Comparison of ENCODE assay signal across 8 cellular contexts in genomic region chr2:230219419-230220331, GRCh38. TPM values are rescaled to one million over a fixed set of nuclear protein-coding genes. Genes with fewer than 3 reads are reported as not detected.
DNase-seq lines count a peak whose midpoint lies in the region; ATAC-seq and TF ChIP-seq lines count a peak whose summit lies in the region.

Gene SP110 (minus strand): TSS chr2:230219984. CDS start chr2:230216927, 3,057 bp downstream.

- peak; percentile 91 for DNase-seq in NOMO-1 treated with DMSO at 0.1 percent for 48 hours (lab: John Stamatoyannopoulos, UW; ENCODE audit: unreplicated experiment)
- DNase-seq in activated CD8-positive, alpha-beta memory T cell treated with anti-CD3 and anti-CD28 coated beads, Interleukin-2, amount 50 U/mL, for 24 hours (ENCODE audit: extremely low read depth) = peak; percentile 60
- peak; percentile 67 for DNase-seq in epidermal melanocyte (ENCODE audit: insufficient read length, low spot score)
- DNase-seq in stimulated activated CD8-positive, alpha-beta memory T cell treated with anti-CD3 and anti-CD28 coated beads, Interleukin-4, amount 100 ng/mL, for 1 hour (ENCODE audit: low read depth in 2 of 2, low spot score in 1 of 2) = peak; percentile 44 to 66

- H3K27me3 ChIP-seq in mononuclear cell (ENCODE audit: insufficient read depth, low read length) = no peaks in the 10 kb centered on the region

- peak within 1 kb of the TSS; percentile 75 for H3K27ac ChIP-seq in 22Rv1

- H3K4me1 ChIP-seq in mononuclear cell (ENCODE audit: insufficient read depth, low read length) = peaks cover 68% of the 10 kb centered on the region

- peak within 1 kb of the TSS; percentile 99 for H3K4me3 ChIP-seq in mononuclear cell (ENCODE audit: low read length)

- no peaks in the 10 kb centered on the region for H3K9me3 ChIP-seq in mononuclear cell (ENCODE audit: low read depth, low read length)

- TF ChIP-seq CTCF in 22Rv1 (IDR thresholded peaks at IDR 0.05) = no peak

- peak; percentile 40 for ATAC-seq in GM18508 (IDR thresholded peaks at IDR 0.05; ENCODE audit: insufficient read depth, unreplicated experiment)
- ATAC-seq in HG03039 (IDR thresholded peaks at IDR 0.05; ENCODE audit: unreplicated experiment) = peak; percentile 70

RNA-seq across cellular contexts. Expression of gene SP110, which starts in this region (rescaled TPM):
- 68.1 TPM for total RNA-seq in mononuclear cell

Comparison
In these comparisons a context has a peak if more than half of its experiments do, and no peak if none do; other contexts are left out.
1. Peak in every context shown above with its lines: DNase-seq, ATAC-seq, H3K4me3 ChIP-seq and H3K27ac ChIP-seq.